ENCODE assay signal across 16 cellular contexts in genomic region chr4:158176776-158177175, GRCh38. TPM values are rescaled to one million over a fixed set of nuclear protein-coding genes. Genes with fewer than 3 reads are reported as not detected.
"Had no signal": no experiment of that assay in that cellular context is flagged by ENCODE, and none has a peak within 500 bp of the region (broad histone marks: within the 10 kb centered on the region; RNA-seq: fewer than 3 reads in every experiment).

No MANE protein-coding gene starts in this region.

- H3K9me3 Mint-ChIP-seq: activated CD4-positive, alpha-beta T cell treated with anti-CD3 and anti-CD28 coated beads, Interleukin-2, amount 10 ng/mL, durations not matched to agents 24 days and 14 days; activated naive CD8-positive, alpha-beta T cell treated with anti-CD3 and anti-CD28 coated beads for 36 hours; activated T-helper 1 cell treated with anti-CD3 and anti-CD28 coated beads, Interleukin-12 subunit alpha, Interleukin-12 subunit beta, Interleukin-2, Interleukin-4 antibody, amounts not matched to agents 30 ng/mL and 10 ng/mL and 1 ng/mL, durations not matched to agents 14 hours and 24 hours and 36 hours; natural killer cell treated with Interleukin-12 subunit alpha and Interleukin-12 subunit beta and Interleukin-15 and Interleukin-18, amount 100 ng/mL, for 72 hours; stimulated activated naive CD8-positive, alpha-beta T cell treated with anti-CD3 and anti-CD28 coated beads, Interleukin-15, Interleukin-2, amounts not matched to agents 100 ng/mL and 50 ng/mL, for 24 hours had no signal

- H3K36me3 ChIP-seq: cardiac muscle cell, right atrium auricular region had no signal

- FAIRE-seq: kidney, small intestine had no signal

- H3K36me3 Mint-ChIP-seq: activated naive CD8-positive, alpha-beta T cell treated with anti-CD3 and anti-CD28 coated beads for 36 hours; natural killer cell treated with Interleukin-12 subunit alpha and Interleukin-12 subunit beta and Interleukin-15 and Interleukin-18, amount 100 ng/mL, for 72 hours had no signal

- H3K9me3 ChIP-seq: right atrium auricular region had no signal

- H3K27ac Mint-ChIP-seq: activated CD4-positive, alpha-beta T cell treated with anti-CD3 and anti-CD28 coated beads, Interleukin-2, amount 10 ng/mL, durations not matched to agents 24 days and 14 days; activated naive CD8-positive, alpha-beta T cell treated with anti-CD3 and anti-CD28 coated beads for 36 hours; activated T-helper 1 cell treated with anti-CD3 and anti-CD28 coated beads, Interleukin-12 subunit alpha, Interleukin-12 subunit beta, Interleukin-2, Interleukin-4 antibody, amounts not matched to agents 30 ng/mL and 10 ng/mL and 1 ng/mL, durations not matched to agents 14 hours and 24 hours and 36 hours; natural killer cell treated with Interleukin-12 subunit alpha and Interleukin-12 subunit beta and Interleukin-15 and Interleukin-18, amount 100 ng/mL, for 72 hours; stimulated activated naive CD8-positive, alpha-beta T cell treated with anti-CD3 and anti-CD28 coated beads, Interleukin-15, Interleukin-2, amounts not matched to agents 100 ng/mL and 50 ng/mL, for 24 hours had no signal

- H3K4me3 Mint-ChIP-seq: activated CD4-positive, alpha-beta T cell treated with anti-CD3 and anti-CD28 coated beads, Interleukin-2, amount 10 ng/mL, durations not matched to agents 24 days and 14 days; activated naive CD8-positive, alpha-beta T cell treated with anti-CD3 and anti-CD28 coated beads for 36 hours; activated T-helper 1 cell treated with anti-CD3 and anti-CD28 coated beads, Interleukin-12 subunit alpha, Interleukin-12 subunit beta, Interleukin-2, Interleukin-4 antibody, amounts not matched to agents 30 ng/mL and 10 ng/mL and 1 ng/mL, durations not matched to agents 14 hours and 24 hours and 36 hours; natural killer cell treated with Interleukin-12 subunit alpha and Interleukin-12 subunit beta and Interleukin-15 and Interleukin-18, amount 100 ng/mL, for 72 hours; stimulated activated naive CD8-positive, alpha-beta T cell treated with anti-CD3 and anti-CD28 coated beads, Interleukin-15, Interleukin-2, amounts not matched to agents 100 ng/mL and 50 ng/mL, for 24 hours had no signal

- H3K4me1 Mint-ChIP-seq: activated CD4-positive, alpha-beta T cell treated with anti-CD3 and anti-CD28 coated beads, Interleukin-2, amount 10 ng/mL, durations not matched to agents 24 days and 14 days had no signal

- DNase-seq: activated CD4-positive, alpha-beta T cell treated with anti-CD3 and anti-CD28 coated beads, Interleukin-2, amount 10 ng/mL, durations not matched to agents 24 days and 14 days; activated CD4-positive, CD25-positive, alpha-beta regulatory T cell; activated naive CD8-positive, alpha-beta T cell treated with anti-CD3 and anti-CD28 coated beads for 36 hours; anterior cingulate cortex; erythroblast; kidney; left ventricle myocardium superior; SW 1271 had no signal

- H3K4me3 ChIP-seq: cardiac muscle cell, right atrium auricular region had no signal

- H3K27me3 ChIP-seq: cardiac muscle cell, right atrium auricular region had no signal

- ATAC-seq: left ventricle myocardium superior; natural killer cell treated with Interleukin-12 subunit alpha and Interleukin-12 subunit beta and Interleukin-15 and Interleukin-18, amount 100 ng/mL, for 72 hours had no signal

- H3K27ac ChIP-seq: cardiac muscle cell, right atrium auricular region had no signal

RNA-seq across cellular contexts. Expression of gene GASK1B, which starts 4.0 kb away (rescaled TPM):
- total RNA-seq: activated CD4-positive, alpha-beta T cell treated with anti-CD3 and anti-CD28 coated beads, Interleukin-2, amount 10 ng/mL, durations not matched to agents 24 days and 14 days; activated CD8-positive, alpha-beta memory T cell treated with anti-CD3 and anti-CD28 coated beads for 36 hours; activated naive CD8-positive, alpha-beta T cell treated with anti-CD3 and anti-CD28 coated beads for 36 hours; activated T-helper 1 cell treated with anti-CD3 and anti-CD28 coated beads, Interleukin-12 subunit alpha, Interleukin-12 subunit beta, Interleukin-2, Interleukin-4 antibody, amounts not matched to agents 30 ng/mL and 10 ng/mL and 1 ng/mL, durations not matched to agents 14 hours and 24 hours and 36 hours; natural killer cell treated with Interleukin-12 subunit alpha and Interleukin-12 subunit beta and Interleukin-15 and Interleukin-18, amount 100 ng/mL, for 72 hours; T-helper 2 cell treated with Interferon-gamma antibody and Interleukin-4, amounts not matched to agents 100 ng/mL and 5 ng/mL, for 36 hours had no signal

RNA-seq across cellular contexts. Expression of gene TMEM144, which starts 33.5 kb away (rescaled TPM):
- total RNA-seq: activated CD4-positive, alpha-beta T cell treated with anti-CD3 and anti-CD28 coated beads, Interleukin-2, amount 10 ng/mL, durations not matched to agents 24 days and 14 days; activated CD8-positive, alpha-beta memory T cell treated with anti-CD3 and anti-CD28 coated beads for 36 hours; activated T-helper 1 cell treated with anti-CD3 and anti-CD28 coated beads, Interleukin-12 subunit alpha, Interleukin-12 subunit beta, Interleukin-2, Interleukin-4 antibody, amounts not matched to agents 30 ng/mL and 10 ng/mL and 1 ng/mL, durations not matched to agents 14 hours and 24 hours and 36 hours had no signal
